Comparison of ENCODE assay signal across 15 cellular contexts in genomic region chr5:158884827-158885512, GRCh38.
DNase-seq lines count a peak whose midpoint lies in the region; ATAC-seq and TF ChIP-seq lines count a peak whose summit lies in the region.
"Had no signal": no experiment of that assay in that cellular context is flagged by ENCODE, and none has a peak within 500 bp of the region (broad histone marks: within the 10 kb centered on the region; RNA-seq: fewer than 3 reads in every experiment).

No MANE protein-coding gene starts in this region.

- peak overlapping the region; percentile 96 for H3K27ac Mint-ChIP-seq in memory B cell
- H3K27ac Mint-ChIP-seq: activated CD4-positive, alpha-beta memory T cell treated with anti-CD3 and anti-CD28 coated beads, Interleukin-2, amount 10 ng/mL, durations not matched to agents 7 days and 5 days; activated naive CD4-positive, alpha-beta T cell treated with anti-CD3 and anti-CD28 coated beads, Interleukin-2, amount 10 ng/mL, durations not matched to agents 7 days and 5 days; nephron progenitor cell; T-helper 1 cell treated with Interleukin-12 subunit alpha and Interleukin-12 subunit beta and Interleukin-4 antibody, amounts not matched to agents 30 μg/mL and 1 μg/mL, for 36 hours had no signal

- H3K36me3 Mint-ChIP-seq in memory B cell, result no peaks in the 10 kb centered on the region
- H3K36me3 Mint-ChIP-seq: activated naive CD4-positive, alpha-beta T cell treated with anti-CD3 and anti-CD28 coated beads, Interleukin-2, amount 10 ng/mL, durations not matched to agents 7 days and 5 days had no signal

- no peaks in the 10 kb centered on the region for H3K9me3 Mint-ChIP-seq in memory B cell
- H3K9me3 Mint-ChIP-seq: activated CD4-positive, alpha-beta memory T cell treated with anti-CD3 and anti-CD28 coated beads, Interleukin-2, amount 10 ng/mL, durations not matched to agents 7 days and 5 days; activated naive CD4-positive, alpha-beta T cell treated with anti-CD3 and anti-CD28 coated beads, Interleukin-2, amount 10 ng/mL, durations not matched to agents 7 days and 5 days; nephron progenitor cell; T-helper 1 cell treated with Interleukin-12 subunit alpha and Interleukin-12 subunit beta and Interleukin-4 antibody, amounts not matched to agents 30 μg/mL and 1 μg/mL, for 36 hours had no signal

- ATAC-seq in GM21723 (IDR thresholded peaks at IDR 0.05; ENCODE audit: unreplicated experiment) (peak; percentile 39), HG03196 (IDR thresholded peaks at IDR 0.05; ENCODE audit: unreplicated experiment) (peak; percentile 38), memory B cell (ENCODE audit: low read depth) (peak; percentile 33)
- ATAC-seq: heart left ventricle, PC-3 had no signal

- H3K4me1 Mint-ChIP-seq in memory B cell, result peaks cover 67% of the 10 kb centered on the region

- no peak for DNase-seq in memory B cell (ENCODE audit: low spot score in 2 of 2)
- DNase-seq in SW480 (ENCODE audit: low spot score), result no peak
- no peak for DNase-seq in NCI-H2171 treated with DMSO at 0.1 percent for 48 hours (lab: John Stamatoyannopoulos, UW)
- DNase-seq in kidney glomerular epithelial cell (lab: John Stamatoyannopoulos, UW), result no peak
- no peak for DNase-seq in NCI-H187 (lab: John Stamatoyannopoulos, UW)
- DNase-seq: activated CD4-positive, alpha-beta memory T cell treated with anti-CD3 and anti-CD28 coated beads, Interleukin-2, amount 10 ng/mL, durations not matched to agents 7 days and 5 days; activated naive CD4-positive, alpha-beta T cell treated with anti-CD3 and anti-CD28 coated beads, Interleukin-2, amount 10 ng/mL, durations not matched to agents 7 days and 5 days; heart left ventricle; left ventricle myocardium inferior; nephron progenitor cell; PC-3 had no signal

- peak overlapping the region; percentile 72 for H3K4me3 Mint-ChIP-seq in memory B cell
- H3K4me3 Mint-ChIP-seq: activated CD4-positive, alpha-beta memory T cell treated with anti-CD3 and anti-CD28 coated beads, Interleukin-2, amount 10 ng/mL, durations not matched to agents 7 days and 5 days; activated naive CD4-positive, alpha-beta T cell treated with anti-CD3 and anti-CD28 coated beads, Interleukin-2, amount 10 ng/mL, durations not matched to agents 7 days and 5 days; nephron progenitor cell; T-helper 1 cell treated with Interleukin-12 subunit alpha and Interleukin-12 subunit beta and Interleukin-4 antibody, amounts not matched to agents 30 μg/mL and 1 μg/mL, for 36 hours had no signal

- peak; percentile 8 for TF ChIP-seq POLR2A in GM18951 (IDR thresholded peaks at IDR 0.05; ENCODE audit: extremely low read depth, insufficient read depth, insufficient read length)

- in situ Hi-C loops in GM18951 (cut with MboI; ENCODE audit: low sequenced_read_pairs, unreplicated experiment), result no loop called here

- no peaks in the 10 kb centered on the region for H3K27me3 Mint-ChIP-seq in memory B cell
- H3K27me3 Mint-ChIP-seq: activated naive CD4-positive, alpha-beta T cell treated with anti-CD3 and anti-CD28 coated beads, Interleukin-2, amount 10 ng/mL, durations not matched to agents 7 days and 5 days had no signal
